Comparison of ENCODE assay signal across 8 cellular contexts in the genomic region with DNA sequence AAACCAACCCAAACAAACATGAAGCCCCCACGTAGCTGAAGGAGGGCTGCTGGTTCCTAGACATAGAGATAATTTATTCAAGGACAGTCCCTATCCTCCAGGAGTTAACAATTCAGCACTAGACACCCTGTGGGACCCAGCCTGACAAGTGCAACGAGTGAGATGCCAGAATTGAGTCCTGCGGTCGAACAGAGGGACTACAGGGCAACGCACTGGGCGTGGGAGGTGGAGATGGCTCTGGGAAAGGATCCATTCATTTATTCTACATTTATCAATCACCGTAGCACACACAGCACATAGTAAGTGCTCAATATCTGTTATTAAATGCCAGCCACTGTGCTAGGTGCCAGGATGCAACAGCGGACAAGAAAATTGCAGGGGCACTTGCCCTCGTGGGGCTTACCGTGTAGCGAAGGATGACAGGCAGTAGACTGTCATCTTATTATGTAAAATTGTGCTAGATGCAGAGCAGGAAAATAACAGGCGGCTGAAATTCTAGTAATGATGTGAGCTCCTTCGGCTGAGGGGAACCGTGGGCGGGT. TPM values are rescaled to one million over a fixed set of nuclear protein-coding genes. Genes with fewer than 3 reads are reported as not detected.
A peak's percentile ranks its signal among the peaks of the same experiment; 100 is the strongest.
DNase-seq lines count a peak whose midpoint lies in the region; ATAC-seq, FAIRE-seq and TF ChIP-seq lines count a peak whose summit lies in the region.

No MANE protein-coding gene starts in this region.

- H3K4me1 ChIP-seq in mesenchymal stem cell (ENCODE audit: control insufficient read depth, insufficient read depth, low read depth, low read length) (peaks cover 8% of the 10 kb centered on the region), aorta (ENCODE audit: control insufficient read depth in 1 of 2, insufficient read depth in 2 of 2, low read length in 2 of 2) (peaks cover 0 to 4% of the 10 kb centered on the region in 2 donors)

- no peak for TF ChIP-seq EP300 in Ishikawa (IDR thresholded peaks at IDR 0.05; ENCODE audit: borderline replicate concordance)

- H2BK12ac ChIP-seq in mesenchymal stem cell (ENCODE audit: low read length in 2 of 2) = no peak overlapping the region

- H2AFZ ChIP-seq in mesenchymal stem cell (ENCODE audit: low read depth, low read length) = peak overlapping the region; percentile 24

- no peak overlapping the region for H4K8ac ChIP-seq in mesenchymal stem cell (ENCODE audit: low read length)

- no peak for DNase-seq in CD14-positive monocyte (ENCODE audit: low spot score)
- peak; percentile 12 for DNase-seq in brain microvascular endothelial cell
- DNase-seq in mesenchymal stem cell = no peak
- no peak for DNase-seq in aorta
- DNase-seq in urothelium cell line (ENCODE audit: low spot score) = no peak
- no peak for DNase-seq in HTR-8/SVneo (ENCODE audit: insufficient read length, low spot score)

- peak overlapping the region; percentile 85 for H3K9ac ChIP-seq in mesenchymal stem cell (ENCODE audit: low read length)

- H3K4me3 Mint-ChIP-seq in CD14-positive monocyte = peak overlapping the region; percentile 95 to 99

- no peak overlapping the region for H3K4ac ChIP-seq in mesenchymal stem cell (ENCODE audit: low read depth in 1 of 2, low read length in 2 of 2)

- no peak overlapping the region for H3K27ac ChIP-seq in brain microvascular endothelial cell
- no peak overlapping the region for H3K27ac ChIP-seq in mesenchymal stem cell (ENCODE audit: low read length, poor library complexity, severe bottlenecking)
- peak overlapping the region in 1 of 2 donors; percentile 46 for H3K27ac ChIP-seq in aorta (ENCODE audit: low read depth in 1 of 2, low read length in 2 of 2)

- intact Hi-C loops in CD14-positive monocyte (cut with micrococcal nuclease) = loop anchor here in 1 of 2 donors (5.0 kb wide), 1 partner anchor 47 kb away; no protein-coding TSS in a partner anchor
- intact Hi-C loops in aorta (cut with DNase I) = loop anchor here (5.0 kb wide), 2 partner anchors 37 to 98 kb away; no protein-coding TSS in a partner anchor

- TF ChIP-seq CTCF in CD14-positive monocyte (IDR thresholded peaks at IDR 0.05) (no peak), brain microvascular endothelial cell (IDR thresholded peaks at IDR 0.05; ENCODE audit: low read depth, low read length, missing control alignments) (no peak)

- H3K9me3 Mint-ChIP-seq in CD14-positive monocyte = no peaks in the 10 kb centered on the region

- H3K36me3 Mint-ChIP-seq in CD14-positive monocyte = peaks cover 16 to 19% of the 10 kb centered on the region in 2 donors

- in situ Hi-C loops in brain microvascular endothelial cell (cut with HindIII; ENCODE audit: low pct_ligation_motif_present, low sequenced_read_pairs) = no loop called here

- peak overlapping the region; percentile 88 to 97 (median 93) for H3K27ac Mint-ChIP-seq in CD14-positive monocyte

- ATAC-seq in aorta (ENCODE audit: low FRiP score) (no peak), GM18861 (IDR thresholded peaks at IDR 0.05; ENCODE audit: unreplicated experiment) (no peak)

- H3K27me3 ChIP-seq in brain microvascular endothelial cell (replicated peaks) (no peaks in the 10 kb centered on the region), mesenchymal stem cell (ENCODE audit: control insufficient read depth in 1 of 2, insufficient read depth in 1 of 2, low read length in 2 of 2) (no peaks in the 10 kb centered on the region), aorta (ENCODE audit: control insufficient read depth in 1 of 2, insufficient read depth in 2 of 2, low read length in 1 of 2) (no peaks in the 10 kb centered on the region)

- no peak overlapping the region for H2BK120ac ChIP-seq in mesenchymal stem cell (ENCODE audit: low read depth, low read length)

- H3K79me1 ChIP-seq in mesenchymal stem cell (replicated peaks; ENCODE audit: low read length, poor library complexity, severe bottlenecking) = peaks cover 19% of the 10 kb centered on the region

- H3K36me3 ChIP-seq in brain microvascular endothelial cell (replicated peaks) (no peaks in the 10 kb centered on the region), mesenchymal stem cell (ENCODE audit: control insufficient read depth in 1 of 2, insufficient read depth in 2 of 2, low read depth in 1 of 2, low read length in 2 of 2) (no peaks in the 10 kb centered on the region), aorta (ENCODE audit: control insufficient read depth in 1 of 2, insufficient read depth in 2 of 2, low read length in 1 of 2) (no peaks in the 10 kb centered on the region)

- no peak overlapping the region for H2BK15ac ChIP-seq in mesenchymal stem cell (ENCODE audit: low read depth, poor library complexity, severe bottlenecking)

- H3K9me3 ChIP-seq in mesenchymal stem cell (ENCODE audit: control insufficient read depth, low read length) (no peaks in the 10 kb centered on the region), aorta (ENCODE audit: control insufficient read depth, low read length) (no peaks in the 10 kb centered on the region)

- peak overlapping the region; percentile 95 for H3K4me3 ChIP-seq in brain microvascular endothelial cell (ENCODE audit: low read depth, low read length)
- H3K4me3 ChIP-seq in mesenchymal stem cell (ENCODE audit: insufficient read depth in 1 of 2, low read depth in 1 of 2, low read length in 2 of 2) = peak overlapping the region; percentile 97 to 99
- peak overlapping the region; percentile 59 to 89 for H3K4me3 ChIP-seq in aorta (ENCODE audit: low read length in 2 of 2)

- H3K23ac ChIP-seq in mesenchymal stem cell (ENCODE audit: low read length in 2 of 2) = no peak overlapping the region

- FAIRE-seq in urothelium cell line (lab: Jason Lieb, UNC) (no peak), HTR-8/SVneo (lab: Jason Lieb, UNC) (no peak)

- H3K4me2 ChIP-seq in mesenchymal stem cell (ENCODE audit: low read length, poor library complexity, severe bottlenecking) = peak overlapping the region; percentile 89

- no peak overlapping the region for H2BK5ac ChIP-seq in mesenchymal stem cell (ENCODE audit: low read depth, low read length, poor library complexity, severe bottlenecking)

- H3K27me3 Mint-ChIP-seq in CD14-positive monocyte (ENCODE audit: low read depth in 3 of 3) = no peaks in the 10 kb centered on the region

- H4K91ac ChIP-seq in mesenchymal stem cell (ENCODE audit: low read length) = no peak overlapping the region

- no peak overlapping the region for H3K18ac ChIP-seq in mesenchymal stem cell (ENCODE audit: low read depth in 1 of 2, low read length in 2 of 2)

- peaks cover 46% of the 10 kb centered on the region for H3K4me1 Mint-ChIP-seq in CD14-positive monocyte

- H2AK5ac ChIP-seq in mesenchymal stem cell (ENCODE audit: low read length, severe bottlenecking) = no peak overlapping the region

- H3K14ac ChIP-seq in mesenchymal stem cell (ENCODE audit: low read length in 2 of 2) = no peak overlapping the region

- WGBS in mesenchymal stem cell = 22% methylated on average over 15 of the region's 15 CpGs
- WGBS in aorta, 2 donors = 4 to 5% methylated on average over 15 of the region's 15 CpGs

- TF ChIP-seq RAD21 in Ishikawa (IDR thresholded peaks at IDR 0.05; ENCODE audit: low read depth) = no peak

TF ChIP-seq in Ishikawa, 13 proteins besides CTCF, POLR2A, EP300 and RAD21:
- 0 out of 2 replicates have a peak, but pooled peaks have one; percentile 38 for TF ChIP-seq EGR1 (IDR thresholded peaks at IDR 0.05)
- TF ChIP-seq TAF1 (IDR thresholded peaks at IDR 0.05; ENCODE audit: low read depth) = no peak
TF ChIP-seq in Ishikawa: peak in this region for 1.

RNA-seq across cellular contexts. Expression of gene ARHGAP26, which starts 0.9 kb away (rescaled TPM):
- 10 to 100 TPM; 26.5 to 28.7 TPM for polyA plus RNA-seq in CD14-positive monocyte
- polyA plus RNA-seq in mesenchymal stem cell (2013, experiment 1 of 2) = 0.86 TPM
- polyA plus RNA-seq in mesenchymal stem cell (2013, experiment 2 of 2) = 1.0 TPM
- total RNA-seq in aorta = 10 to 100 TPM; 51.1 to 70.7 TPM
- 1 to 10 TPM; 4.5 to 8.2 TPM for polyA plus RNA-seq in aorta
